In the genomic region with DNA sequence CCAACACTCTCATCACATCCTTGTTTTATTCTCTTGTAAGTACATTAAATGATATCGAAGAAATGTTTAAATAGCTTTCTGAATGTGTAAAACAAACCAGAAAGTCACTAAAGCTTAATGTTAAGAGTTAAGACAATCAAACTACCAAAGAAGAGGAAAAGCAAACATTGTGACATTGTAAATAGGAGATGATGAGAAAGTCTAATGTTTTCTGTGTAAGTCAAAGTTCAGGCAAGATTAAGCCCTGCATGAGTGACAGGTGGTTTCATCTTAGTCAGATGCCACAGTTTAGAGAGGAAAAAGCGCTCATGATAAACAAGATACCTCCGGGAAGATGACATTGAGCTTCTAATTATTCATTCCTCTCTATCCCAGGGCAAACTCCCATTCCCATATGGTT, we compare ENCODE assay signal across 23 cellular contexts.
"Had no signal": no experiment of that assay in that cellular context is flagged by ENCODE, and none has a peak within 500 bp of the region (broad histone marks: within the 10 kb centered on the region; RNA-seq: fewer than 3 reads in every experiment).

No MANE protein-coding gene starts in this region.

- H3K27ac ChIP-seq: neural progenitor cell, neutrophil, ovary, right atrium auricular region, skin epidermis, stomach, testis, thyroid gland, transverse colon, upper lobe of left lung, vagina had no signal

- DNase-seq: islet precursor cell; naive B cell; natural killer cell; nephron progenitor cell; occipital lobe; ovary; stimulated activated CD4-positive, alpha-beta T cell treated with anti-CD3 and anti-CD28 coated beads, Interleukin-12 subunit alpha, Interleukin-12 subunit beta, amount 100 ng/mL, for 4 hours; stimulated activated CD4-positive, alpha-beta T cell treated with anti-CD3 and anti-CD28 coated beads, Interleukin-2, amount 100 ng/mL, for 24 hours; stimulated activated CD4-positive, alpha-beta T cell treated with anti-CD3 and anti-CD28 coated beads, Interleukin-4, amount 100 ng/mL, for 1 hour; stimulated activated naive B cell treated with anti-CD40 and anti-IgM and Interleukin-4, amounts not matched to agents 10 μg/mL and 1 μg/mL and 100 μg/mL, for 72 hours; stimulated activated naive CD8-positive, alpha-beta T cell treated with anti-CD3 and anti-CD28 coated beads, Interleukin-15, Interleukin-2, amounts not matched to agents 100 U/mL and 50 U/mL, for 24 hours; stomach; testis; transverse colon had no signal

- H3K4me2 ChIP-seq: neural progenitor cell had no signal

- H3K27me3 ChIP-seq: neutrophil, ovary, right atrium auricular region, testis, thyroid gland, transverse colon, upper lobe of left lung, vagina had no signal

- ATAC-seq: natural killer cell; sciatic nerve; stimulated activated naive B cell treated with anti-CD40 and anti-IgM and Interleukin-4, amounts not matched to agents 10 μg/mL and 1 μg/mL and 100 μg/mL, for 72 hours; stimulated activated naive CD8-positive, alpha-beta T cell treated with anti-CD3 and anti-CD28 coated beads, Interleukin-15, Interleukin-2, amounts not matched to agents 100 U/mL and 50 U/mL, for 24 hours had no signal

- H3K36me3 ChIP-seq: neural progenitor cell, neutrophil, ovary, right atrium auricular region, stomach, thyroid gland, transverse colon, upper lobe of left lung, vagina had no signal

- H3K9me3 ChIP-seq: ovary, testis, thyroid gland had no signal

- H3K4me1 ChIP-seq: neural progenitor cell, testis had no signal

- H3K9ac ChIP-seq: neural progenitor cell had no signal

- H3K4me3 ChIP-seq: lung, neural progenitor cell, ovary, right atrium auricular region, skin epidermis, stomach, testis, thyroid gland, transverse colon, upper lobe of left lung, vagina had no signal

- H2AFZ ChIP-seq: neural progenitor cell had no signal
